Comparison of ENCODE assay signal across 19 cellular contexts in genomic region chr3:63405882-63406281, GRCh38.
A peak's percentile ranks its signal among the peaks of the same experiment; 100 is the strongest.
DNase-seq lines count a peak whose midpoint lies in the region; ATAC-seq and TF ChIP-seq lines count a peak whose summit lies in the region.
"Had no signal": no experiment of that assay in that cellular context is flagged by ENCODE, and none has a peak within 500 bp of the region (broad histone marks: within the 10 kb centered on the region; RNA-seq: fewer than 3 reads in every experiment).

No MANE protein-coding gene starts in this region.

- no peaks in the 10 kb centered on the region for H3K4me1 Mint-ChIP-seq in chondrocyte (ENCODE audit: low read depth)
- H3K4me1 Mint-ChIP-seq: CD14-positive monocyte had no signal

- POLR2A ChIA-PET in PC-3 (lab: Charles Lee; ENCODE audit: unreplicated experiment) = no interaction called here

- no peaks in the 10 kb centered on the region for H3K9me3 Mint-ChIP-seq in chondrocyte (ENCODE audit: low read depth)

- CTCF ChIA-PET in PC-3 (lab: Charles Lee) = no interaction called here

- H3K9me3 ChIP-seq in PC-3 (ENCODE audit: low read length) = no peaks in the 10 kb centered on the region
- no peaks in the 10 kb centered on the region for H3K9me3 ChIP-seq in tibial nerve
- H3K9me3 ChIP-seq: SJCRH30 had no signal

- H3K36me3 Mint-ChIP-seq in chondrocyte (ENCODE audit: low read depth) = no peaks in the 10 kb centered on the region
- H3K36me3 Mint-ChIP-seq: CD14-positive monocyte had no signal

- H3K9me2 ChIP-seq in PC-3 (replicated peaks; ENCODE audit: low read length) = no peaks in the 10 kb centered on the region

- H3K36me3 ChIP-seq in PC-3 (ENCODE audit: low read depth, low read length) (no peaks in the 10 kb centered on the region), tibial nerve (no peaks in the 10 kb centered on the region)
- H3K36me3 ChIP-seq: SJCRH30 had no signal

- H3K9ac ChIP-seq in PC-3 (ENCODE audit: low read length) = no peak overlapping the region

- BruUV-seq in PC-3 (replicated peaks; lab: Mats Ljungman, UMichigan) = no TSS peak

- TF ChIP-seq EP300 in tibial nerve (IDR thresholded peaks at IDR 0.05) = no peak

- no peak overlapping the region for H3K27ac Mint-ChIP-seq in chondrocyte (ENCODE audit: unreplicated experiment)
- H3K27ac Mint-ChIP-seq: CD14-positive monocyte had no signal

- peaks cover 2% of the 10 kb centered on the region for H3K27me3 Mint-ChIP-seq in chondrocyte (ENCODE audit: low read depth)

- H3K4me2 ChIP-seq in PC-3 (ENCODE audit: low read length) = no peak overlapping the region

- no peak for ATAC-seq in PC-3

- H3K4me3 ChIP-seq in PC-3 (ENCODE audit: low read length) (no peak overlapping the region), epithelial cell of proximal tubule (ENCODE audit: low read depth, low read length) (no peak overlapping the region), tibial nerve (no peak overlapping the region)
- H3K4me3 ChIP-seq: SJCRH30 had no signal

- H3K27ac ChIP-seq in PC-3 (ENCODE audit: low read length) (no peak overlapping the region), tibial nerve (no peak overlapping the region)
- H3K27ac ChIP-seq: SJCRH30 had no signal

- TF ChIP-seq CTCF in PC-3 (conservative IDR thresholded peaks at IDR 0.05; ENCODE audit: low read depth, low read length) (peak; percentile 20; the same call in 1 of the 2 replicates), epithelial cell of proximal tubule (conservative IDR thresholded peaks at IDR 0.05; ENCODE audit: low read depth, low read length) (peak; percentile 9), chondrocyte (IDR thresholded peaks at IDR 0.05) (no peak), tibial nerve (IDR thresholded peaks at IDR 0.05) (no peak)

- TF ChIP-seq POLR2A in tibial nerve (IDR thresholded peaks at IDR 0.05) = no peak

- H3F3A ChIP-seq in PC-3 (ENCODE audit: low read length, unreplicated experiment) = no peaks in the 10 kb centered on the region

- H3K4me1 ChIP-seq in PC-3 (ENCODE audit: insufficient read depth, low read length) (no peaks in the 10 kb centered on the region), tibial nerve (no peaks in the 10 kb centered on the region)
- H3K4me1 ChIP-seq: SJCRH30 had no signal

- intact Hi-C loops in PC-3 (cut with micrococcal nuclease) = no loop called here

- 79 to 86% methylated on average over 3 of the region's 3 CpGs for WGBS in tibial nerve, 2 donors

- no peak overlapping the region for H2AFZ ChIP-seq in PC-3 (ENCODE audit: low read length)

- no peaks in the 10 kb centered on the region for H4K20me1 ChIP-seq in PC-3 (ENCODE audit: low read length)

- H3K79me2 ChIP-seq in PC-3 (ENCODE audit: low read length) = no peaks in the 10 kb centered on the region

- H3K27me3 ChIP-seq in PC-3 (ENCODE audit: low read length) (no peaks in the 10 kb centered on the region), tibial nerve (no peaks in the 10 kb centered on the region)
- H3K27me3 ChIP-seq: SJCRH30 had no signal

- DNase-seq in NCI-H748 (lab: John Stamatoyannopoulos, UW; ENCODE audit: unreplicated experiment) (peak; percentile 3), NCI-H748 treated with DMSO at 0.1 percent for 48 hours (lab: John Stamatoyannopoulos, UW) (no peak), PC-3 (no peak), epithelial cell of proximal tubule (ENCODE audit: low read depth) (no peak), chondrocyte (ENCODE audit: low spot score) (no peak), tibial nerve (ENCODE audit: low spot score in 2 of 2) (no peak)
- no peak for DNase-seq in activated CD4-positive, alpha-beta T cell treated with anti-CD3 and anti-CD28 coated beads for 1 hour
- no peak for DNase-seq in stimulated activated CD4-positive, alpha-beta T cell treated with anti-CD3 and anti-CD28 coated beads, Interleukin-2, amount 100 ng/mL, for 24 hours
- DNase-seq: COR-L47, DMS79 treated with DMSO at 0.1 percent for 48 hours, GF-D8, GOT3, NCI-H1105 treated with DMSO at 0.1 percent for 48 hours, NCI-H187 treated with DMSO at 0.1 percent for 48 hours, NCI-H2171 treated with DMSO at 0.1 percent for 48 hours, NCI-H510A, SJCRH30, SW 1271 had no signal

- no peak overlapping the region for H3K4me3 Mint-ChIP-seq in chondrocyte (ENCODE audit: unreplicated experiment)
- H3K4me3 Mint-ChIP-seq: CD14-positive monocyte had no signal

Comparison
In these comparisons a context has a peak if more than half of its experiments do, and no peak if none do; other contexts are left out.
1. CTCF ChIP-seq: peak in PC-3 (single experiment) and epithelial cell of proximal tubule (single experiment); none in chondrocyte (single experiment) and tibial nerve (0 of 5).